Comparison of ENCODE assay signal across 9 cellular contexts in genomic region chr14:100709252-100709955, GRCh38. TPM values are rescaled to one million over a fixed set of nuclear protein-coding genes. Genes with fewer than 3 reads are reported as not detected.
A peak's percentile ranks its signal among the peaks of the same experiment; 100 is the strongest.
DNase-seq lines count a peak whose midpoint lies in the region; ATAC-seq, FAIRE-seq and TF ChIP-seq lines count a peak whose summit lies in the region.
"Had no signal": no experiment of that assay in that cellular context is flagged by ENCODE, and none has a peak within 500 bp of the region (broad histone marks: within the 10 kb centered on the region; RNA-seq: fewer than 3 reads in every experiment).

No MANE protein-coding gene starts in this region.

- ATAC-seq in HG02970 (IDR thresholded peaks at IDR 0.05; ENCODE audit: low FRiP score, unreplicated experiment), result no peak

- H3K9ac ChIP-seq in OCI-LY1 (ENCODE audit: low read length) (no peak overlapping the region), trophoblast cell (ENCODE audit: low read length) (no peak overlapping the region)

- no peaks in the 10 kb centered on the region for H3K36me3 ChIP-seq in OCI-LY1 (ENCODE audit: insufficient read depth, low read length)
- no peaks in the 10 kb centered on the region for H3K36me3 ChIP-seq in trophoblast cell (ENCODE audit: control insufficient read depth in 1 of 2, insufficient read depth in 2 of 2, low read length in 2 of 2)

- H3K27ac ChIP-seq in OCI-LY1 (ENCODE audit: low read depth, low read length, poor library complexity, severe bottlenecking) (no peak overlapping the region), trophoblast cell (ENCODE audit: low read depth, low read length) (peak overlapping the region; percentile 58)

- no peak for FAIRE-seq in D721Med (lab: Jason Lieb, UNC)

- H3K79me2 ChIP-seq in OCI-LY1 (ENCODE audit: insufficient read depth, low read length) (no peaks in the 10 kb centered on the region), trophoblast cell (ENCODE audit: control insufficient read depth, insufficient read depth, low read length, poor library complexity) (no peaks in the 10 kb centered on the region)

- H3K4ac ChIP-seq in trophoblast cell (ENCODE audit: low read depth, low read length), result no peak overlapping the region

- WGBS in trophoblast cell (ENCODE audit: extremely low coverage, insufficient coverage, insufficient read length), result no CpG with 5 or more reads among the region's 50 CpGs

- H2BK5ac ChIP-seq in trophoblast cell (ENCODE audit: low read depth, low read length, poor library complexity), result peak overlapping the region; percentile 44

- no peak overlapping the region for H4K12ac ChIP-seq in trophoblast cell (ENCODE audit: low read depth, low read length)

- H3K9me3 ChIP-seq in OCI-LY1 (ENCODE audit: low read length) (no peaks in the 10 kb centered on the region), trophoblast cell (ENCODE audit: insufficient read depth, low read depth, low read length) (peaks cover 2% of the 10 kb centered on the region)

- no peak overlapping the region for H2AK5ac ChIP-seq in trophoblast cell (ENCODE audit: low read length)

- H4K91ac ChIP-seq in trophoblast cell (ENCODE audit: low read depth, low read length), result peak overlapping the region; percentile 53

- DNase-seq in D721Med (ENCODE audit: insufficient read length, low spot score) (no peak), fibroblast of the aortic adventitia (ENCODE audit: low read depth) (peak; percentile 31), trophoblast cell (peak in 1 of 2 donors; percentile 41), NCI-H82 (lab: John Stamatoyannopoulos, UW) (no peak), NCI-H524 treated with DMSO at 0.1 percent for 48 hours (lab: John Stamatoyannopoulos, UW) (no peak), LoVo (ENCODE audit: low spot score) (no peak)
- DNase-seq: NCI-H146 had no signal

- peaks cover 15% of the 10 kb centered on the region for H3K79me1 ChIP-seq in trophoblast cell (ENCODE audit: low read length)

- TF ChIP-seq CTCF in D721Med (IDR thresholded peaks at IDR 0.05; ENCODE audit: insufficient read depth, missing control alignments) (peak; percentile 29), OCI-LY1 (IDR thresholded peaks at IDR 0.05; ENCODE audit: low read length) (peak; percentile 34), fibroblast of the aortic adventitia (IDR thresholded peaks at IDR 0.05; ENCODE audit: insufficient read depth, low read length) (peak; percentile 48)

- H3K4me3 ChIP-seq in OCI-LY1 (ENCODE audit: low read depth, low read length, poor library complexity, severe bottlenecking) (no peak overlapping the region), fibroblast of the aortic adventitia (ENCODE audit: low read depth, low read length) (peak overlapping the region; percentile 41), trophoblast cell (ENCODE audit: low read depth, low read length) (no peak overlapping the region)

- no peaks in the 10 kb centered on the region for H3F3A ChIP-seq in OCI-LY1 (ENCODE audit: insufficient read depth, low read length)

- peak overlapping the region; percentile 66 for H4K8ac ChIP-seq in trophoblast cell (ENCODE audit: low read depth, low read length)

- H3K23ac ChIP-seq in trophoblast cell (ENCODE audit: low read length), result no peak overlapping the region

- no peaks in the 10 kb centered on the region for H3K9me2 ChIP-seq in OCI-LY1 (ENCODE audit: low read depth, low read length)

- H3K14ac ChIP-seq in trophoblast cell (ENCODE audit: low read length), result peak overlapping the region; percentile 32

- H2BK120ac ChIP-seq in trophoblast cell (ENCODE audit: insufficient read depth, low read length, poor library complexity), result peak overlapping the region; percentile 55

- no peak overlapping the region for H2BK12ac ChIP-seq in trophoblast cell (ENCODE audit: low read length)

- H4K20me1 ChIP-seq in OCI-LY1 (ENCODE audit: insufficient read depth, low read length), result no peaks in the 10 kb centered on the region

- H3K4me1 ChIP-seq in OCI-LY1 (ENCODE audit: insufficient read depth, low read length, severe bottlenecking) (no peaks in the 10 kb centered on the region), trophoblast cell (ENCODE audit: control insufficient read depth in 1 of 2, insufficient read depth in 2 of 2, low read length in 2 of 2) (peaks cover 22 to 29% of the 10 kb centered on the region in 2 experiments)

- no peak overlapping the region for H3K4me2 ChIP-seq in OCI-LY1 (ENCODE audit: low read length)
- H3K4me2 ChIP-seq in trophoblast cell (ENCODE audit: low read length), result peak overlapping the region; percentile 72

- no peak overlapping the region for H3K18ac ChIP-seq in trophoblast cell (ENCODE audit: low read length)

- H2AFZ ChIP-seq in OCI-LY1 (ENCODE audit: low read length) (no peak overlapping the region), trophoblast cell (ENCODE audit: insufficient read depth, low read length, poor library complexity) (peak overlapping the region; percentile 8)

- no peaks in the 10 kb centered on the region; the same call in 1 of the 2 replicates for H3K27me3 ChIP-seq in OCI-LY1 (ENCODE audit: insufficient read depth, low read length)
- H3K27me3 ChIP-seq in trophoblast cell (ENCODE audit: insufficient read depth, low read length), result no peaks in the 10 kb centered on the region

RNA-seq across cellular contexts. Expression of gene DLK1, which starts 17.3 kb away (rescaled TPM):
- 0.09 TPM in 1 of 2 replicates, not detected in the other for total RNA-seq in fibroblast of the aortic adventitia (ENCODE audit: low replicate concordance)
- polyA plus RNA-seq in trophoblast cell (2013), result 2.7 and 4.0 TPM in 2 replicates
